8 cellular contexts compared by ENCODE assay signal in the genomic region with DNA sequence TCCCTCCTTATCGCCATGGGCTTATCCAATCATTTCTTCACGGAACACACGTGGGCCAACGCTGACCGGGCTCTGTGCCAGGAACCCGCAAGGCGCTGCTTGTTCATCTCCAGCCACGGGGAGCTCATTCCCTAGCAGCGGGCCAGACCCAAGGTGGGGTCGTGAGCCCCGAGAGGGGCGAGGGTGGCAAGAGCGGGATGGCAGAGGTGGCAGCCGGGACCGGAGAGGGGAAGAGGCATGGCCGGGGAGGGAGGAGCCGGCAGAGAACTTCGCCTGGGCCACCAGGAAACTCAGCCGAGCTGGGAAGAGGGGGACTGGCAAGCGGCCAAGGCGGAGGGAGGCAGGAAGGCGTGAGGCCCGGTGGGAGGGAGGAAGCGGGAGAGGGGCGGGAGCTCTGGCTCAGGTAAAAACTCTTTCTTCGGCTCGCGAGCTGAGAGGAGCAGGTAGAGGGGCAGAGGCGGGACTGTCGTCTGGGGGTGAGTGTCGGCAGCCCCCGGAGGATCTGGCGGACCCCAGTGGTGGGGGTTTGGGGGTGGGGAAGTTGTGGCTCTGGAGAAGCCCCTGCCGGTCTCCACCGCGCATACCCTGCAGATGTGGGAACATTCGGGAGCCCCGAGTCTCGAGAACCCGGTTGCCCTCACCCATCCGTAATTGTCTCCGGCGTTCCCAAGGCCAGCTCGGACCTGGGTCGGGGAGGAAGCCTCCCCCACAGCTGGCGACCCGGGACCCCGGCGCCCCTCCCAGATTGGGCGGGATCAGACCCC. TPM values are rescaled to one million over a fixed set of nuclear protein-coding genes. Genes with fewer than 3 reads are reported as not detected.
DNase-seq lines count a peak whose midpoint lies in the region; ATAC-seq, FAIRE-seq and TF ChIP-seq lines count a peak whose summit lies in the region.

A gene with protein sequence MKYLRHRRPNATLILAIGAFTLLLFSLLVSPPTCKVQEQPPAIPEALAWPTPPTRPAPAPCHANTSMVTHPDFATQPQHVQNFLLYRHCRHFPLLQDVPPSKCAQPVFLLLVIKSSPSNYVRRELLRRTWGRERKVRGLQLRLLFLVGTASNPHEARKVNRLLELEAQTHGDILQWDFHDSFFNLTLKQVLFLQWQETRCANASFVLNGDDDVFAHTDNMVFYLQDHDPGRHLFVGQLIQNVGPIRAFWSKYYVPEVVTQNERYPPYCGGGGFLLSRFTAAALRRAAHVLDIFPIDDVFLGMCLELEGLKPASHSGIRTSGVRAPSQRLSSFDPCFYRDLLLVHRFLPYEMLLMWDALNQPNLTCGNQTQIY (plus strand): TSS at position 408 of the 764 bp plus-strand sequence. CDS start 12,670 bp downstream, outside the sequence.

- CTCF ChIA-PET in K562 (lab: Yijun Ruan, JAX; ENCODE audit: low intra/inter-chr PET ratio), result no interaction called here

- no peak within 1 kb of the TSS for H3K18ac ChIP-seq in mesenchymal stem cell (ENCODE audit: low read depth in 1 of 2, low read length in 2 of 2)

- H3K9ac ChIP-seq in K562 (ENCODE audit: insufficient read depth in 1 of 2, low read depth in 2 of 2, low read length in 2 of 2) (peak within 1 kb of the TSS; percentile 49 to 90; a peak in 3 of 4 replicates), mesenchymal stem cell (ENCODE audit: low read length) (no peak within 1 kb of the TSS)

- H4K91ac ChIP-seq in mesenchymal stem cell (ENCODE audit: low read length), result no peak within 1 kb of the TSS

- H3K4me2 ChIP-seq in K562 (ENCODE audit: insufficient read depth, low read length) (peak within 1 kb of the TSS; percentile 74), mesenchymal stem cell (ENCODE audit: low read length, poor library complexity, severe bottlenecking) (peak within 1 kb of the TSS; percentile 43)

- no peak within 1 kb of the TSS for H3K4ac ChIP-seq in mesenchymal stem cell (ENCODE audit: low read depth in 1 of 2, low read length in 2 of 2)

- 2% methylated on average over 37 of the region's 50 CpGs for WGBS in K562 (ENCODE audit: insufficient coverage, low coverage, missing lambda C conversion rate)
- 12% methylated on average over 47 of the region's 50 CpGs for WGBS in mesenchymal stem cell

- no peaks in the 10 kb centered on the region for H3K79me1 ChIP-seq in mesenchymal stem cell (replicated peaks; ENCODE audit: low read length, poor library complexity, severe bottlenecking)

- no peak within 1 kb of the TSS for H2BK5ac ChIP-seq in mesenchymal stem cell (ENCODE audit: low read depth, low read length, poor library complexity, severe bottlenecking)

- H2AFZ ChIP-seq in K562 (ENCODE audit: low read depth, low read length) (peak within 1 kb of the TSS; percentile 89), mesenchymal stem cell (ENCODE audit: low read depth, low read length) (no peak within 1 kb of the TSS)

- H3K79me2 ChIP-seq in K562 (ENCODE audit: control insufficient read depth, insufficient read depth, low read length), result no peaks in the 10 kb centered on the region

- FAIRE-seq in K562 (lab: Jason Lieb, UNC), result no peak

- DNase-seq in DMS 273 treated with DMSO at 0.1 percent for 48 hours (lab: John Stamatoyannopoulos, UW), result peak; percentile 14
- DNase-seq in MG63, result peak; percentile 39
- peak; percentile 56 to 83 (median 79) for DNase-seq in K562 (ENCODE audit: extremely low read depth in 1 of 4, low spot score in 3 of 4)
- no peak for DNase-seq in mesenchymal stem cell
- DNase-seq in RKO (ENCODE audit: low spot score), result no peak
- DNase-seq in OCI-M1 (lab: John Stamatoyannopoulos, UW), result no peak
- DNase-seq in cortex of kidney (lab: John Stamatoyannopoulos, UW), result no peak

- H3K9me1 ChIP-seq in K562 (ENCODE audit: control insufficient read depth, insufficient read depth, low read length), result no peaks in the 10 kb centered on the region

- POLR2A ChIA-PET in K562 (lab: Yijun Ruan, JAX), result interaction anchor here (0.7 kb wide), 1 partner anchor 188 kb away, joined by 3 read pairs; no protein-coding TSS in a partner anchor

- H3K9me3 ChIP-seq in MG63, result no peaks in the 10 kb centered on the region
- no peaks in the 10 kb centered on the region for H3K9me3 ChIP-seq in K562 (replicated peaks; ENCODE audit: control insufficient read depth, insufficient read depth, low read depth, low read length)
- no peaks in the 10 kb centered on the region for H3K9me3 ChIP-seq in mesenchymal stem cell (ENCODE audit: control insufficient read depth, low read length)

- H4K20me1 ChIP-seq in K562 (replicated peaks; ENCODE audit: control insufficient read depth, insufficient read depth, low read length), result no peaks in the 10 kb centered on the region

- H3K36me3 ChIP-seq in MG63 (no peaks in the 10 kb centered on the region), K562 (ENCODE audit: control insufficient read depth, insufficient read depth, low read length) (no peaks in the 10 kb centered on the region), mesenchymal stem cell (ENCODE audit: control insufficient read depth in 1 of 2, insufficient read depth in 2 of 2, low read depth in 1 of 2, low read length in 2 of 2) (no peaks in the 10 kb centered on the region)

- TF ChIP-seq EP300 in K562 (IDR thresholded peaks at IDR 0.05; ENCODE audit: low read length), result no peak

- no TSS peak for BruUV-seq in K562 (replicated peaks; lab: Mats Ljungman, UMichigan)

- H2BK15ac ChIP-seq in mesenchymal stem cell (ENCODE audit: low read depth, poor library complexity, severe bottlenecking), result no peak within 1 kb of the TSS

- H3K4me3 ChIP-seq in MG63 (no peak within 1 kb of the TSS), K562 (peak within 1 kb of the TSS; percentile 40), mesenchymal stem cell (ENCODE audit: insufficient read depth in 1 of 2, low read depth in 1 of 2, low read length in 2 of 2) (peak within 1 kb of the TSS in 1 of 2 experiments; percentile 33)

- TF ChIP-seq RAD21 in K562 (CRISPR knock-in tag; conservative IDR thresholded peaks at IDR 0.05 in 1 of 2, IDR thresholded peaks at IDR 0.05 in 1 of 2), result peak in 1 of 2 experiments; percentile 5; a peak in 1 of 4 replicates

- no peak for TF ChIP-seq POLR2A in K562 (conservative IDR thresholded peaks at IDR 0.05)

- in situ Hi-C loops in K562 (cut with MboI), result no loop called here

- intact Hi-C loops in K562 (cut with micrococcal nuclease), result loop anchor here (5.0 kb wide), 1 partner anchor 62 kb away; a partner anchor contains a TSS

- ATAC-seq in K562, result peak; percentile 73
- ATAC-seq in GM21576 (IDR thresholded peaks at IDR 0.05; ENCODE audit: unreplicated experiment), result no peak

- H4K8ac ChIP-seq in mesenchymal stem cell (ENCODE audit: low read length), result no peak within 1 kb of the TSS

- no peak within 1 kb of the TSS for H3K23ac ChIP-seq in mesenchymal stem cell (ENCODE audit: low read length in 2 of 2)

- H2BK12ac ChIP-seq in mesenchymal stem cell (ENCODE audit: low read length in 2 of 2), result no peak within 1 kb of the TSS

- H3K4me1 ChIP-seq in K562 (replicated peaks in 1 of 2; ENCODE audit: control insufficient read depth in 2 of 2, insufficient read depth in 2 of 2, low read length in 2 of 2) (peaks cover 15 to 26% of the 10 kb centered on the region in 2 experiments; a peak in 4 of 5 replicates), mesenchymal stem cell (ENCODE audit: control insufficient read depth, insufficient read depth, low read depth, low read length) (peaks cover 12% of the 10 kb centered on the region)

- H2AK5ac ChIP-seq in mesenchymal stem cell (ENCODE audit: low read length, severe bottlenecking), result no peak within 1 kb of the TSS

- H3K27ac ChIP-seq in K562 (ENCODE audit: extremely low read depth, low read depth, low read length) (no peak within 1 kb of the TSS), mesenchymal stem cell (ENCODE audit: low read length, poor library complexity, severe bottlenecking) (no peak within 1 kb of the TSS)

- no peak for TF ChIP-seq CTCF in K562 (IDR thresholded peaks at IDR 0.05 in 2 of 3, conservative IDR thresholded peaks at IDR 0.05 in 1 of 3; ENCODE audit: insufficient read depth in 2 of 3, low read depth in 1 of 3, low read length in 3 of 3)

- H2BK120ac ChIP-seq in mesenchymal stem cell (ENCODE audit: low read depth, low read length), result no peak within 1 kb of the TSS

- H3K27me3 ChIP-seq in MG63 (peaks cover 15% of the 10 kb centered on the region), K562 (ENCODE audit: control insufficient read depth in 2 of 2, insufficient read depth in 2 of 2, low read length in 2 of 2) (peaks cover 4 to 24% of the 10 kb centered on the region in 2 experiments; a peak in 3 of 5 replicates), mesenchymal stem cell (ENCODE audit: control insufficient read depth in 1 of 2, insufficient read depth in 1 of 2, low read length in 2 of 2) (peaks cover 52 to 69% of the 10 kb centered on the region in 2 experiments)

- H3K14ac ChIP-seq in mesenchymal stem cell (ENCODE audit: low read length in 2 of 2), result no peak within 1 kb of the TSS

TF ChIP-seq in K562, 482 proteins besides CTCF, POLR2A, EP300 and RAD21 (continues in another document):
- no peak for TF ChIP-seq ZC3H8 (IDR thresholded peaks at IDR 0.05)

RNA-seq across cellular contexts. Expression of the gene that starts here (rescaled TPM):
- total RNA-seq in MG63 (2014; rRNA removed; shearing (Covaris generic); ENCODE audit: low replicate concordance), result not detected in 2 replicates
- 0.30 TPM in 1 of 2 replicates, not detected in the other for total RNA-seq in K562 (2011; cell fraction: chromatin; rRNA removed; ENCODE audit: low replicate concordance)
- 0.13 and 0.33 TPM in 2 replicates for total RNA-seq in K562 (2011; cell fraction: nucleolus; rRNA removed)
- 0.29 TPM in 1 of 2 replicates, not detected in the other for total RNA-seq in K562 (2011; cell fraction: nucleoplasm; rRNA removed)
- not detected in 2 replicates for total RNA-seq in K562 (2014; rRNA removed)
- total RNA-seq in K562 (2014; rRNA removed; fragmentation: Illumina TruSeq; extraction: Trizol), result not detected in 2 replicates
- total RNA-seq in K562 (2015; rRNA removed; fragmentation: Illumina TruSeq; extraction: Trizol), result 0.07 TPM in 1 of 2 replicates, not detected in the other
- total RNA-seq in K562 (2021), result 0.11 TPM in 1 of 2 replicates, not detected in the other
- 0.03 and 0.06 TPM in 2 replicates for polyA plus RNA-seq in K562 (2011; rRNA removed)
- polyA plus RNA-seq in K562 (2011; cell fraction: cytosol; rRNA removed), result 0.04 and 0.18 TPM in 2 replicates
- 0.28 TPM in 1 of 2 replicates, not detected in the other for polyA plus RNA-seq in K562 (2011; cell fraction: nucleus; rRNA removed)
- polyA plus RNA-seq in K562 (2012), result 0.10 and 0.47 TPM in 2 replicates
- 0.08 TPM in 1 of 2 replicates, not detected in the other for polyA plus RNA-seq in K562 (2014; fragmentation: Illumina TruSeq; extraction: Trizol)
- polyA plus RNA-seq in K562 (2014; fragmentation: Nextera tagmentation; extraction: Ambion mirVana), result not detected
- not detected in 2 replicates for polyA plus RNA-seq in K562 (2014; rRNA removed)
- 0.09 TPM in 1 of 2 replicates, not detected in the other for polyA minus RNA-seq in K562 (2011; rRNA and poly(A)+ RNA removed)
- not detected in 2 replicates for polyA minus RNA-seq in K562 (2011; cell fraction: cytosol; rRNA and poly(A)+ RNA removed)
- polyA minus RNA-seq in K562 (2011; cell fraction: nucleus; rRNA and poly(A)+ RNA removed), result not detected in 2 replicates
- not detected for polyA plus RNA-seq in mesenchymal stem cell (2013, experiment 1 of 2)
- polyA plus RNA-seq in mesenchymal stem cell (2013, experiment 2 of 2), result not detected

Comparison
In these comparisons a context has a peak if more than half of its experiments do, and no peak if none do; other contexts are left out.
1. Peak in DNase-seq in MG63; RNA of the gene not detected or under 1 TPM.
2. Peak in DNase-seq, ATAC-seq, H3K4me3 ChIP-seq, H3K9ac ChIP-seq and H3K4me2 ChIP-seq in K562; RNA of the gene not detected or under 1 TPM.